In the genomic region with DNA sequence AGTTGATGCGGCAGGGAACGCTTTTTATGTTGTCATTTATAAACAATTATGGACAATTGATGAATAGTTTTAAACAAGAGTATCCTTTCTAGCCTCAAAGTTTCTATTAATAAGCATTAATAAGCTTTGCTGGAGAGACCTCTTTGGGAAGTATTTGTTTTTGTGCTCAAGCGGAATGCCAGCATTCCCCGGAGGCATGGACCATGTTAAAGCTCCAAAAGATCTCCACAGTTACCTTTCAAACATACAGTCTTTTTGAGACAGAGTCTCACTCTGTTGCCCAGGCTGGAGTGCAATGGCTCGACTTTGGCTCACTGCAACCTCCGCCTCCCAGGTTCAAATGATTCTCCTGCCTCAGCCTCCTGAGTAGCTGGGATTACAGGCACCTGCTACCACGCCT, we compare ENCODE assay signal across 33 cellular contexts. TPM values are rescaled to one million over a fixed set of nuclear protein-coding genes. Genes with fewer than 3 reads are reported as not detected.
"Had no signal": no experiment of that assay in that cellular context is flagged by ENCODE, and none has a peak within 500 bp of the region (broad histone marks: within the 10 kb centered on the region; RNA-seq: fewer than 3 reads in every experiment).

No MANE protein-coding gene starts in this region.

- H3K4me2 ChIP-seq: neural progenitor cell, smooth muscle cell had no signal

- H3K4me1 Mint-ChIP-seq: stimulated activated naive B cell treated with anti-CD40 and anti-IgM and Interleukin-4, amounts not matched to agents 10 μg/mL and 1 μg/mL and 100 μg/mL, for 72 hours had no signal

- H3K36me3 Mint-ChIP-seq: naive B cell; natural killer cell; stimulated activated naive B cell treated with anti-CD40 and anti-IgM and Interleukin-4, amounts not matched to agents 10 μg/mL and 1 μg/mL and 100 μg/mL, for 72 hours had no signal

- H3K4me1 ChIP-seq: lower lobe of right lung, neural progenitor cell, testis, upper lobe of right lung had no signal

- H2AFZ ChIP-seq: neural progenitor cell had no signal

- H3K4me3 ChIP-seq: lower lobe of right lung, neural progenitor cell, ovary, smooth muscle cell, stomach, testis, tibial artery, upper lobe of right lung had no signal

- H3K27me3 ChIP-seq: neural progenitor cell, neutrophil, ovary, stomach, testis, tibial artery, upper lobe of right lung had no signal

- H3K9ac ChIP-seq: neural progenitor cell had no signal

- H3K9me3 ChIP-seq: lower lobe of right lung, neutrophil, ovary, stomach, testis, tibial artery, upper lobe of right lung had no signal

- H3K4me3 Mint-ChIP-seq: mesothelial cell of epicardium; naive B cell; natural killer cell; nephron progenitor cell; neural progenitor cell; stimulated activated naive B cell treated with anti-CD40 and anti-IgM and Interleukin-4, amounts not matched to agents 10 μg/mL and 1 μg/mL and 100 μg/mL, for 72 hours had no signal

- H3K9me3 Mint-ChIP-seq: mesothelial cell of epicardium; natural killer cell; nephron progenitor cell; neural progenitor cell; stimulated activated naive B cell treated with anti-CD40 and anti-IgM and Interleukin-4, amounts not matched to agents 10 μg/mL and 1 μg/mL and 100 μg/mL, for 72 hours had no signal

- H3K27ac ChIP-seq: lower lobe of right lung, neural progenitor cell, neutrophil, ovary, stomach, testis, tibial artery, upper lobe of right lung had no signal

- H3K36me3 ChIP-seq: neural progenitor cell, neutrophil, ovary, stomach, tibial artery, upper lobe of right lung had no signal

- H3K27ac Mint-ChIP-seq: mesothelial cell of epicardium; naive B cell; natural killer cell; neural progenitor cell; stimulated activated naive B cell treated with anti-CD40 and anti-IgM and Interleukin-4, amounts not matched to agents 10 μg/mL and 1 μg/mL and 100 μg/mL, for 72 hours had no signal

- ATAC-seq: left lobe of liver; lower lobe of right lung; natural killer cell; right cardiac atrium; stimulated activated naive B cell treated with anti-CD40 and anti-IgM and Interleukin-4, amounts not matched to agents 10 μg/mL and 1 μg/mL and 100 μg/mL, for 72 hours; stimulated activated naive CD8-positive, alpha-beta T cell treated with anti-CD3 and anti-CD28 coated beads, Interleukin-15, Interleukin-2, amounts not matched to agents 100 U/mL and 50 U/mL, for 24 hours; upper lobe of right lung had no signal

- DNase-seq: head of caudate nucleus; hippocampal formation; lower lobe of right lung; mammary epithelial cell; mesendoderm; naive B cell; natural killer cell; nephron progenitor cell; occipital lobe; ovary; retina; right cardiac atrium; stimulated activated CD4-positive, alpha-beta T cell treated with anti-CD3 and anti-CD28 coated beads, Interleukin-12 subunit alpha, Interleukin-12 subunit beta, amount 100 ng/mL, for 4 hours; stimulated activated CD4-positive, alpha-beta T cell treated with anti-CD3 and anti-CD28 coated beads, Interleukin-15, amount 100 ng/mL, for 24 hours; stimulated activated CD4-positive, alpha-beta T cell treated with anti-CD3 and anti-CD28 coated beads, Interleukin-2, amount 100 ng/mL, for 24 hours; stimulated activated CD4-positive, alpha-beta T cell treated with anti-CD3 and anti-CD28 coated beads, Interleukin-4, amount 100 ng/mL, for 1 hour; stimulated activated naive B cell treated with anti-CD40 and anti-IgM and Interleukin-4, amounts not matched to agents 10 μg/mL and 1 μg/mL and 100 μg/mL, for 72 hours; stimulated activated naive CD8-positive, alpha-beta T cell treated with anti-CD3 and anti-CD28 coated beads, Interleukin-15, Interleukin-2, amounts not matched to agents 100 U/mL and 50 U/mL, for 24 hours; stomach; testis; tibial artery; trophoblast cell; upper lobe of right lung had no signal

- H3K27me3 Mint-ChIP-seq: naive B cell; progenitor cell of endocrine pancreas; stimulated activated naive B cell treated with anti-CD40 and anti-IgM and Interleukin-4, amounts not matched to agents 10 μg/mL and 1 μg/mL and 100 μg/mL, for 72 hours had no signal

RNA-seq across cellular contexts. Expression of gene TMEFF1, which starts 36.4 kb away (rescaled TPM):
- total RNA-seq: liver, mononuclear cell, skeletal muscle tissue had no signal
- polyA plus RNA-seq: keratinocyte, liver had no signal
